In genomic region chr17:47694018-47694817, GRCh38 we compare ENCODE assay signal across 8 cellular contexts. TPM values are rescaled to one million over a fixed set of nuclear protein-coding genes. Genes with fewer than 3 reads are reported as not detected.
DNase-seq lines count a peak whose midpoint lies in the region; ATAC-seq lines count a peak whose summit lies in the region.

TBKBP1 (plus strand) TSS chr17:47694161; CDS start chr17:47696113, 1,952 bp downstream.

- peak within 1 kb of the TSS; percentile 95 for H4K91ac ChIP-seq in mesenchymal stem cell (ENCODE audit: low read length)

- H2BK15ac ChIP-seq in mesenchymal stem cell (ENCODE audit: low read depth, poor library complexity, severe bottlenecking) = peak within 1 kb of the TSS; percentile 95

- H3K27ac Mint-ChIP-seq in stimulated activated naive CD8-positive, alpha-beta T cell treated with anti-CD3 and anti-CD28 coated beads, Interleukin-15, amount 100 ng/mL, for 72 hours = peak within 1 kb of the TSS; percentile 93 to 98

- H3K4ac ChIP-seq in mesenchymal stem cell (ENCODE audit: low read depth in 1 of 2, low read length in 2 of 2) = peak within 1 kb of the TSS; percentile 72 to 93

- H2AFZ ChIP-seq in mesenchymal stem cell (ENCODE audit: low read depth, low read length) = no peak within 1 kb of the TSS

- H3K79me1 ChIP-seq in mesenchymal stem cell (replicated peaks; ENCODE audit: low read length, poor library complexity, severe bottlenecking) = peaks cover 4% of the 10 kb centered on the region

- no peaks in the 10 kb centered on the region for H3K9me3 Mint-ChIP-seq in stimulated activated naive CD8-positive, alpha-beta T cell treated with anti-CD3 and anti-CD28 coated beads, Interleukin-15, amount 100 ng/mL, for 72 hours

- peak within 1 kb of the TSS; percentile 63 to 89 for H2BK12ac ChIP-seq in mesenchymal stem cell (ENCODE audit: low read length in 2 of 2)

- DNase-seq in EL = peak; percentile 54
- peak; percentile 26 for DNase-seq in NCI-H1105 (lab: John Stamatoyannopoulos, UW)
- peak; percentile 45 for DNase-seq in activated CD4-positive, alpha-beta T cell treated with anti-CD3 and anti-CD28 coated beads, Interleukin-2, amount 50 U/mL, for 1 hour
- DNase-seq in mesenchymal stem cell = peak; percentile 73
- peak; percentile 69 to 74 for DNase-seq in stimulated activated naive CD8-positive, alpha-beta T cell treated with anti-CD3 and anti-CD28 coated beads, Interleukin-15, amount 100 ng/mL, for 72 hours
- DNase-seq in MV-4-11 (lab: John Stamatoyannopoulos, UW) = no peak

- no peaks in the 10 kb centered on the region for H3K27me3 Mint-ChIP-seq in stimulated activated naive CD8-positive, alpha-beta T cell treated with anti-CD3 and anti-CD28 coated beads, Interleukin-15, amount 100 ng/mL, for 72 hours

- peak; percentile 60 for ATAC-seq in stimulated activated naive CD8-positive, alpha-beta T cell treated with anti-CD3 and anti-CD28 coated beads, Interleukin-15, amount 100 ng/mL, for 72 hours
- ATAC-seq in GM19395 (IDR thresholded peaks at IDR 0.05; ENCODE audit: unreplicated experiment) = no peak

- H3K27me3 ChIP-seq in ectodermal cell (ENCODE audit: control insufficient read depth, insufficient read depth, low read length, poor library complexity, severe bottlenecking) (no peaks in the 10 kb centered on the region), mesenchymal stem cell (ENCODE audit: control insufficient read depth in 1 of 2, insufficient read depth in 1 of 2, low read length in 2 of 2) (no peaks in the 10 kb centered on the region)

- H3K4me3 Mint-ChIP-seq in stimulated activated naive CD8-positive, alpha-beta T cell treated with anti-CD3 and anti-CD28 coated beads, Interleukin-15, amount 100 ng/mL, for 72 hours = peak within 1 kb of the TSS; percentile 95 to 98

- peaks cover 78% of the 10 kb centered on the region for H3K4me1 Mint-ChIP-seq in stimulated activated naive CD8-positive, alpha-beta T cell treated with anti-CD3 and anti-CD28 coated beads, Interleukin-15, amount 100 ng/mL, for 72 hours

- peak within 1 kb of the TSS; percentile 92 for H3K4me2 ChIP-seq in mesenchymal stem cell (ENCODE audit: low read length, poor library complexity, severe bottlenecking)

- H3K4me1 ChIP-seq in ectodermal cell (ENCODE audit: control insufficient read depth, insufficient read depth, low read length) (peaks cover 14% of the 10 kb centered on the region), mesenchymal stem cell (ENCODE audit: control insufficient read depth, insufficient read depth, low read depth, low read length) (peaks cover 25% of the 10 kb centered on the region)

- H2BK5ac ChIP-seq in mesenchymal stem cell (ENCODE audit: low read depth, low read length, poor library complexity, severe bottlenecking) = peak within 1 kb of the TSS; percentile 47

- peak within 1 kb of the TSS; percentile 93 for H4K8ac ChIP-seq in mesenchymal stem cell (ENCODE audit: low read length)

- H3K9ac ChIP-seq in mesenchymal stem cell (ENCODE audit: low read length) = peak within 1 kb of the TSS; percentile 89

- H3K14ac ChIP-seq in mesenchymal stem cell (ENCODE audit: low read length in 2 of 2) = peak within 1 kb of the TSS; percentile 11 to 57

- H2AK5ac ChIP-seq in mesenchymal stem cell (ENCODE audit: low read length, severe bottlenecking) = no peak within 1 kb of the TSS

- no peaks in the 10 kb centered on the region for H3K9me3 ChIP-seq in ectodermal cell (ENCODE audit: control insufficient read depth, low read length)
- H3K9me3 ChIP-seq in mesenchymal stem cell (ENCODE audit: control insufficient read depth, low read length) = no peaks in the 10 kb centered on the region

- H2BK120ac ChIP-seq in mesenchymal stem cell (ENCODE audit: low read depth, low read length) = peak within 1 kb of the TSS; percentile 93

- H3K4me3 ChIP-seq in ectodermal cell (ENCODE audit: insufficient read depth, low read depth, low read length) (peak within 1 kb of the TSS; percentile 67), mesenchymal stem cell (ENCODE audit: insufficient read depth in 1 of 2, low read depth in 1 of 2, low read length in 2 of 2) (peak within 1 kb of the TSS; percentile 79 to 86)

- peak within 1 kb of the TSS; percentile 95 to 98 for H3K18ac ChIP-seq in mesenchymal stem cell (ENCODE audit: low read depth in 1 of 2, low read length in 2 of 2)

- 0 to 1% methylated on average over 64 to 68 of the region's 70 CpGs for WGBS in ectodermal cell, 2 experiments
- WGBS in mesenchymal stem cell = under 1% methylated on average over 15 of the region's 70 CpGs

- H3K36me3 ChIP-seq in ectodermal cell (ENCODE audit: control insufficient read depth, insufficient read depth, low read length) (peaks cover 7% of the 10 kb centered on the region), mesenchymal stem cell (ENCODE audit: control insufficient read depth in 1 of 2, insufficient read depth in 2 of 2, low read depth in 1 of 2, low read length in 2 of 2) (peaks cover 26 to 27% of the 10 kb centered on the region in 2 experiments)

- H3K27ac ChIP-seq in ectodermal cell (ENCODE audit: insufficient read depth, low read depth, low read length, poor library complexity, severe bottlenecking) (peak within 1 kb of the TSS; percentile 27), mesenchymal stem cell (ENCODE audit: low read length, poor library complexity, severe bottlenecking) (no peak within 1 kb of the TSS)

- H3K23ac ChIP-seq in mesenchymal stem cell (ENCODE audit: low read length in 2 of 2) = peak within 1 kb of the TSS in 1 of 2 experiments; percentile 16

RNA-seq across cellular contexts. Expression of gene TBKBP1, which starts in this region (rescaled TPM):
- polyA plus RNA-seq in ectodermal cell (2013, experiment 1 of 4) = 25.7 TPM
- polyA plus RNA-seq in ectodermal cell (2013, experiment 2 of 4) = 28.1 TPM
- 20.0 TPM for polyA plus RNA-seq in ectodermal cell (2013, experiment 3 of 4)
- 22.4 TPM for polyA plus RNA-seq in ectodermal cell (2013, experiment 4 of 4)
- polyA plus RNA-seq in mesenchymal stem cell (2013, experiment 1 of 2) = 11.9 TPM
- polyA plus RNA-seq in mesenchymal stem cell (2013, experiment 2 of 2) = 11.7 TPM
